In genomic region chr5:173242079-173242478, GRCh38 we compare ENCODE assay signal across 21 cellular contexts. TPM values are rescaled to one million over a fixed set of nuclear protein-coding genes. Genes with fewer than 3 reads are reported as not detected.
A peak's percentile ranks its signal among the peaks of the same experiment; 100 is the strongest.
DNase-seq lines count a peak whose midpoint lies in the region; ATAC-seq and TF ChIP-seq lines count a peak whose summit lies in the region.
"Had no signal": no experiment of that assay in that cellular context is flagged by ENCODE, and none has a peak within 500 bp of the region (broad histone marks: within the 10 kb centered on the region; RNA-seq: fewer than 3 reads in every experiment).

No MANE protein-coding gene starts in this region.

- 76 to 92% methylated on average over 4 to 5 of the region's 6 CpGs for WGBS in gastroesophageal sphincter (ENCODE audit: low coverage in 1 of 2), 2 donors
- WGBS in transverse colon (ENCODE audit: low coverage in 1 of 2), 2 donors: 40 to 61% methylated on average over 2 to 6 of the region's 6 CpGs

- H3K27me3 ChIP-seq in iPS-15b (ENCODE audit: control insufficient read depth, insufficient read depth, low read length) (peaks cover 100% of the 10 kb centered on the region), gastroesophageal sphincter (peaks cover 100% of the 10 kb centered on the region), transverse colon (peaks cover 100% of the 10 kb centered on the region)

- no peak for DNase-seq in stimulated activated naive CD8-positive, alpha-beta T cell treated with anti-CD3 and anti-CD28 coated beads, Interleukin-15, amount 100 ng/mL, for 72 hours
- no peak for DNase-seq in stimulated activated naive CD8-positive, alpha-beta T cell treated with anti-CD3 and anti-CD28 coated beads, Interleukin-15, Interleukin-2, amounts not matched to agents 100 U/mL and 50 U/mL, for 24 hours
- DNase-seq in progenitor cell of endocrine pancreas (ENCODE audit: low spot score, unreplicated experiment) (no peak), transverse colon (no peak)
- DNase-seq: CD4-positive, alpha-beta T cell; DMS153; EL; KG1; NCI-H1105 treated with DMSO at 0.1 percent for 48 hours; NCI-H187; NCI-H2107; NCI-H510A; NCI-H748 treated with DMSO at 0.1 percent for 48 hours; SHP77 had no signal

- no peak overlapping the region for H3K27ac Mint-ChIP-seq in stimulated activated naive CD8-positive, alpha-beta T cell treated with anti-CD3 and anti-CD28 coated beads, Interleukin-15, amount 100 ng/mL, for 72 hours
- H3K27ac Mint-ChIP-seq in progenitor cell of endocrine pancreas: peak overlapping the region; percentile 27
- H3K27ac Mint-ChIP-seq: CD4-positive, alpha-beta T cell; H9 had no signal

- H3K4me3 Mint-ChIP-seq in stimulated activated naive CD8-positive, alpha-beta T cell treated with anti-CD3 and anti-CD28 coated beads, Interleukin-15, amount 100 ng/mL, for 72 hours: no peak overlapping the region
- no peak overlapping the region for H3K4me3 Mint-ChIP-seq in progenitor cell of endocrine pancreas (ENCODE audit: low read depth)
- H3K4me3 Mint-ChIP-seq: CD4-positive, alpha-beta T cell; H9 had no signal

- intact Hi-C loops in transverse colon (cut with DNase I; ENCODE audit: low total_unique reads): no loop called here

- ATAC-seq in stimulated activated naive CD8-positive, alpha-beta T cell treated with anti-CD3 and anti-CD28 coated beads, Interleukin-15, amount 100 ng/mL, for 72 hours: peak; percentile 20
- ATAC-seq in stimulated activated naive CD8-positive, alpha-beta T cell treated with anti-CD3 and anti-CD28 coated beads, Interleukin-15, Interleukin-2, amounts not matched to agents 100 U/mL and 50 U/mL, for 24 hours: no peak
- ATAC-seq in gastroesophageal sphincter (no peak), HG03045 (IDR thresholded peaks at IDR 0.05; ENCODE audit: unreplicated experiment) (no peak)

- H3K4me3 ChIP-seq in iPS-15b (ENCODE audit: low read depth, low read length) (peak overlapping the region; percentile 18), gastroesophageal sphincter (no peak overlapping the region), transverse colon (no peak overlapping the region)
- H3K4me3 ChIP-seq: A549 had no signal

- no peaks in the 10 kb centered on the region for H3K36me3 Mint-ChIP-seq in progenitor cell of endocrine pancreas (ENCODE audit: insufficient read depth)

- no peaks in the 10 kb centered on the region for H3K9me3 Mint-ChIP-seq in stimulated activated naive CD8-positive, alpha-beta T cell treated with anti-CD3 and anti-CD28 coated beads, Interleukin-15, amount 100 ng/mL, for 72 hours
- no peaks in the 10 kb centered on the region for H3K9me3 Mint-ChIP-seq in progenitor cell of endocrine pancreas (ENCODE audit: low read depth)
- H3K9me3 Mint-ChIP-seq: CD4-positive, alpha-beta T cell had no signal

- H3K9ac ChIP-seq in iPS-15b (ENCODE audit: low read depth, low read length): no peak overlapping the region

- H3K27ac ChIP-seq in gastroesophageal sphincter (no peak overlapping the region), transverse colon (no peak overlapping the region)
- H3K27ac ChIP-seq: A549 had no signal

- TF ChIP-seq CTCF in progenitor cell of endocrine pancreas (IDR thresholded peaks at IDR 0.05; ENCODE audit: unreplicated experiment) (no peak), gastroesophageal sphincter (IDR thresholded peaks at IDR 0.05) (no peak), transverse colon (IDR thresholded peaks at IDR 0.05) (no peak)

- H3K4me1 Mint-ChIP-seq in stimulated activated naive CD8-positive, alpha-beta T cell treated with anti-CD3 and anti-CD28 coated beads, Interleukin-15, amount 100 ng/mL, for 72 hours: peaks cover 47% of the 10 kb centered on the region
- peaks cover 14% of the 10 kb centered on the region for H3K4me1 Mint-ChIP-seq in progenitor cell of endocrine pancreas (ENCODE audit: low read depth)

- in situ Hi-C loops in transverse colon (cut with MboI; ENCODE audit: low pct_ligation_motif_present in 1 of 4, low pct_unique_long_range_greater_than_20kb in 1 of 4, low sequenced_read_pairs in 3 of 4): no loop called here

- H3K4me1 ChIP-seq in iPS-15b (ENCODE audit: control insufficient read depth, insufficient read depth, low read length): peaks cover 17% of the 10 kb centered on the region
- H3K4me1 ChIP-seq in gastroesophageal sphincter: peaks cover 0 to 44% (median 14%) of the 10 kb centered on the region in 3 donors
- peaks cover 4 to 21% (median 11%) of the 10 kb centered on the region in 4 donors for H3K4me1 ChIP-seq in transverse colon
- H3K4me1 ChIP-seq: A549 had no signal

- H3K36me3 ChIP-seq in iPS-15b (ENCODE audit: control insufficient read depth, insufficient read depth, low read length) (no peaks in the 10 kb centered on the region), gastroesophageal sphincter (no peaks in the 10 kb centered on the region), transverse colon (no peaks in the 10 kb centered on the region)

- TF ChIP-seq POLR2A in gastroesophageal sphincter (IDR thresholded peaks at IDR 0.05): no peak
- no peak for TF ChIP-seq POLR2A in transverse colon (IDR thresholded peaks at IDR 0.05)

- H3K27me3 Mint-ChIP-seq in stimulated activated naive CD8-positive, alpha-beta T cell treated with anti-CD3 and anti-CD28 coated beads, Interleukin-15, amount 100 ng/mL, for 72 hours: peaks cover 100% of the 10 kb centered on the region
- H3K27me3 Mint-ChIP-seq in progenitor cell of endocrine pancreas: peaks cover 96% of the 10 kb centered on the region

- TF ChIP-seq EP300 in gastroesophageal sphincter (IDR thresholded peaks at IDR 0.05) (no peak), transverse colon (IDR thresholded peaks at IDR 0.05; ENCODE audit: low read depth) (no peak)

- H3K9me3 ChIP-seq in iPS-15b (ENCODE audit: control insufficient read depth, insufficient read depth, low read length): no peaks in the 10 kb centered on the region
- no peaks in the 10 kb centered on the region for H3K9me3 ChIP-seq in gastroesophageal sphincter
- H3K9me3 ChIP-seq in transverse colon: no peaks in the 10 kb centered on the region
- H3K9me3 ChIP-seq: A549 had no signal

RNA-seq across cellular contexts. Expression of gene NKX2-5, which starts 7.1 kb away (rescaled TPM):
- 0.34 and 0.58 TPM in 2 replicates for total RNA-seq in progenitor cell of endocrine pancreas
- not detected for total RNA-seq in gastroesophageal sphincter
- total RNA-seq in transverse colon: not detected
- total RNA-seq: CD4-positive, alpha-beta T cell; HT-29; OCI-LY7 had no signal
